21 cellular contexts compared by ENCODE assay signal in the genomic region with DNA sequence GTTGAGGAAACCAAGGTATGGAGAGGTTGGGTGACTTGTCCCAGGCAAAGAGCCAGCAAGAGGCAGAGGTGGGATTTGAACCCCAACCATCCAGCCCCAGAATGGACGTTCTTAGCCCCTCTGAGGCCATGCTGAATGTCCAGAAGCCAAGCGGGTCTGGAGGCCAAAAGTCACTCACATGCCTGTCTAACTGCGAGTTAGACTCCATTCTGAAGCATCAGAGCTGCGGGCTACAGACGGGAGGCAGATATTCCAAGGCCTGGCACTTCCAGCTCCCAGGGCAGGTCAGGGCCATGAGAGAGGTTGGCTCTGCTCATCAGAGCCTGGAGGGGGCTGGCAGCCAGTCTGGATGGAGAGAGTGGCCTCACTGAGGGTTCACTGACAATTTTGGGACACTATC.
A peak's percentile ranks its signal among the peaks of the same experiment; 100 is the strongest.
DNase-seq lines count a peak whose midpoint lies in the region; ATAC-seq, FAIRE-seq and TF ChIP-seq lines count a peak whose summit lies in the region.
"Had no signal": no experiment of that assay in that cellular context is flagged by ENCODE, and none has a peak within 500 bp of the region (broad histone marks: within the 10 kb centered on the region; RNA-seq: fewer than 3 reads in every experiment).

No MANE protein-coding gene starts in this region.

- H3K9me3 Mint-ChIP-seq in activated naive CD8-positive, alpha-beta T cell treated with anti-CD3 and anti-CD28 coated beads, Interleukin-2, amount 10 ng/mL, durations not matched to agents 7 days and 5 days = no peaks in the 10 kb centered on the region
- no peaks in the 10 kb centered on the region for H3K9me3 Mint-ChIP-seq in activated naive CD8-positive, alpha-beta T cell treated with anti-CD3 and anti-CD28 coated beads, Interleukin-2, amount 50 U/mL, for 24 hours
- H3K9me3 Mint-ChIP-seq in activated CD4-positive, alpha-beta T cell treated with anti-CD3 and anti-CD28 coated beads for 36 hours (ENCODE audit: low read depth) = no peaks in the 10 kb centered on the region
- H3K9me3 Mint-ChIP-seq: CD8-positive, alpha-beta memory T cell had no signal

- peak; percentile 5 for DNase-seq in activated naive CD8-positive, alpha-beta T cell treated with anti-CD3 and anti-CD28 coated beads, Interleukin-2, amount 10 ng/mL, durations not matched to agents 7 days and 5 days
- no peak for DNase-seq in activated naive CD8-positive, alpha-beta T cell treated with anti-CD3 and anti-CD28 coated beads, Interleukin-2, amount 50 U/mL, for 24 hours
- DNase-seq in Peyer's patch (peak in 2 of 3 donors; percentile 18 to 25), left lobe of liver (ENCODE audit: low spot score) (peak; percentile 42), suprapubic skin (ENCODE audit: low spot score in 2 of 2) (peak; percentile 21 to 39), urothelium cell line (ENCODE audit: low spot score) (no peak), OCI-M1 (lab: John Stamatoyannopoulos, UW) (no peak)
- DNase-seq in activated CD4-positive, alpha-beta T cell treated with anti-CD3 and anti-CD28 coated beads for 36 hours = no peak
- DNase-seq: CD8-positive, alpha-beta memory T cell; DMS79 treated with DMSO at 0.1 percent for 48 hours; IMR-90; Karpas-422; MG63; NCI-H1092 treated with DMSO at 0.1 percent for 48 hours; NCI-H2227 treated with DMSO at 0.1 percent for 48 hours; NCI-H524; SHP77 had no signal

- no peak for ATAC-seq in activated naive CD8-positive, alpha-beta T cell treated with anti-CD3 and anti-CD28 coated beads, Interleukin-2, amount 10 ng/mL, durations not matched to agents 7 days and 5 days (ENCODE audit: low read depth)
- ATAC-seq in activated naive CD8-positive, alpha-beta T cell treated with anti-CD3 and anti-CD28 coated beads, Interleukin-2, amount 50 U/mL, for 24 hours = no peak
- peak; percentile 25 for ATAC-seq in left lobe of liver
- no peak for ATAC-seq in activated CD4-positive, alpha-beta T cell treated with anti-CD3 and anti-CD28 coated beads for 36 hours
- ATAC-seq: GM23338, Panc1 had no signal

- TF ChIP-seq POLR2A in Peyer's patch (IDR thresholded peaks at IDR 0.05) (no peak), suprapubic skin (IDR thresholded peaks at IDR 0.05) (no peak)

- TF ChIP-seq CTCF in Peyer's patch (IDR thresholded peaks at IDR 0.05) (no peak), suprapubic skin (IDR thresholded peaks at IDR 0.05) (no peak)

- no peak for TF ChIP-seq EP300 in suprapubic skin (IDR thresholded peaks at IDR 0.05)

- intact Hi-C loops in activated CD4-positive, alpha-beta T cell treated with anti-CD3 and anti-CD28 coated beads for 36 hours (cut with DNase I, micrococcal nuclease) = no loop called here

- H3K4me3 ChIP-seq in Peyer's patch = no peak overlapping the region
- H3K4me3 ChIP-seq in suprapubic skin = no peak overlapping the region
- H3K4me3 ChIP-seq: BLaER1, GM23338, MG63 had no signal

- H3K36me3 ChIP-seq in Peyer's patch (no peaks in the 10 kb centered on the region), suprapubic skin (no peaks in the 10 kb centered on the region)
- H3K36me3 ChIP-seq: BLaER1, MG63 had no signal

- H3K27ac Mint-ChIP-seq in activated naive CD8-positive, alpha-beta T cell treated with anti-CD3 and anti-CD28 coated beads, Interleukin-2, amount 10 ng/mL, durations not matched to agents 7 days and 5 days = no peak overlapping the region
- no peak overlapping the region for H3K27ac Mint-ChIP-seq in activated naive CD8-positive, alpha-beta T cell treated with anti-CD3 and anti-CD28 coated beads, Interleukin-2, amount 50 U/mL, for 24 hours
- no peak overlapping the region for H3K27ac Mint-ChIP-seq in activated CD4-positive, alpha-beta T cell treated with anti-CD3 and anti-CD28 coated beads for 36 hours
- H3K27ac Mint-ChIP-seq: CD8-positive, alpha-beta memory T cell; GM23338 had no signal

- CTCF ChIA-PET in activated CD4-positive, alpha-beta T cell treated with anti-CD3 and anti-CD28 coated beads for 36 hours (lab: Charles Lee) = no interaction called here

- FAIRE-seq in urothelium cell line (lab: Jason Lieb, UNC) = no peak
- FAIRE-seq: A204.1 had no signal

- WGBS in suprapubic skin = 84% methylated on average over 4 of the region's 5 CpGs

- no peak overlapping the region for H3K27ac ChIP-seq in Peyer's patch
- no peak overlapping the region for H3K27ac ChIP-seq in suprapubic skin
- H3K27ac ChIP-seq: BLaER1 had no signal

- H3K9me3 ChIP-seq in Peyer's patch = no peaks in the 10 kb centered on the region
- H3K9me3 ChIP-seq in suprapubic skin = no peaks in the 10 kb centered on the region
- H3K9me3 ChIP-seq: BLaER1, MG63 had no signal

- no peaks in the 10 kb centered on the region for H3K27me3 Mint-ChIP-seq in activated naive CD8-positive, alpha-beta T cell treated with anti-CD3 and anti-CD28 coated beads, Interleukin-2, amount 10 ng/mL, durations not matched to agents 7 days and 5 days
- H3K27me3 Mint-ChIP-seq in activated naive CD8-positive, alpha-beta T cell treated with anti-CD3 and anti-CD28 coated beads, Interleukin-2, amount 50 U/mL, for 24 hours = peaks cover 5% of the 10 kb centered on the region
- H3K27me3 Mint-ChIP-seq in activated CD4-positive, alpha-beta T cell treated with anti-CD3 and anti-CD28 coated beads for 36 hours = peaks cover 14% of the 10 kb centered on the region

- no peaks in the 10 kb centered on the region for H3K27me3 ChIP-seq in Peyer's patch
- H3K27me3 ChIP-seq in suprapubic skin = peaks cover 19% of the 10 kb centered on the region
- H3K27me3 ChIP-seq: BLaER1, MG63 had no signal

- H3K36me3 Mint-ChIP-seq in activated naive CD8-positive, alpha-beta T cell treated with anti-CD3 and anti-CD28 coated beads, Interleukin-2, amount 10 ng/mL, durations not matched to agents 7 days and 5 days = no peaks in the 10 kb centered on the region
- H3K36me3 Mint-ChIP-seq in activated naive CD8-positive, alpha-beta T cell treated with anti-CD3 and anti-CD28 coated beads, Interleukin-2, amount 50 U/mL, for 24 hours (ENCODE audit: low read depth) = no peaks in the 10 kb centered on the region
- no peaks in the 10 kb centered on the region for H3K36me3 Mint-ChIP-seq in activated CD4-positive, alpha-beta T cell treated with anti-CD3 and anti-CD28 coated beads for 36 hours (ENCODE audit: low read depth)
- H3K36me3 Mint-ChIP-seq: CD8-positive, alpha-beta memory T cell had no signal

- H3K4me3 Mint-ChIP-seq in activated naive CD8-positive, alpha-beta T cell treated with anti-CD3 and anti-CD28 coated beads, Interleukin-2, amount 10 ng/mL, durations not matched to agents 7 days and 5 days = no peak overlapping the region
- no peak overlapping the region for H3K4me3 Mint-ChIP-seq in activated naive CD8-positive, alpha-beta T cell treated with anti-CD3 and anti-CD28 coated beads, Interleukin-2, amount 50 U/mL, for 24 hours
- no peak overlapping the region for H3K4me3 Mint-ChIP-seq in activated CD4-positive, alpha-beta T cell treated with anti-CD3 and anti-CD28 coated beads for 36 hours
- H3K4me3 Mint-ChIP-seq: CD8-positive, alpha-beta memory T cell; GM23338 had no signal

- H3K4me1 ChIP-seq in Peyer's patch (no peaks in the 10 kb centered on the region), suprapubic skin (no peaks in the 10 kb centered on the region)
- H3K4me1 ChIP-seq: BLaER1 had no signal

- POLR2A ChIA-PET in activated naive CD8-positive, alpha-beta T cell treated with anti-CD3 and anti-CD28 coated beads, Interleukin-2, amount 10 ng/mL, durations not matched to agents 7 days and 5 days (lab: Charles Lee) = no interaction called here
- POLR2A ChIA-PET in activated CD4-positive, alpha-beta T cell treated with anti-CD3 and anti-CD28 coated beads for 36 hours (lab: Charles Lee) = no interaction called here

- no peaks in the 10 kb centered on the region for H3K4me1 Mint-ChIP-seq in activated naive CD8-positive, alpha-beta T cell treated with anti-CD3 and anti-CD28 coated beads, Interleukin-2, amount 10 ng/mL, durations not matched to agents 7 days and 5 days
- H3K4me1 Mint-ChIP-seq in activated naive CD8-positive, alpha-beta T cell treated with anti-CD3 and anti-CD28 coated beads, Interleukin-2, amount 50 U/mL, for 24 hours = no peaks in the 10 kb centered on the region
- H3K4me1 Mint-ChIP-seq in activated CD4-positive, alpha-beta T cell treated with anti-CD3 and anti-CD28 coated beads for 36 hours = no peaks in the 10 kb centered on the region
- H3K4me1 Mint-ChIP-seq: CD8-positive, alpha-beta memory T cell; GM23338 had no signal

Comparison
In these comparisons a context has a peak if more than half of its experiments do, and no peak if none do; other contexts are left out.
1. DNase-seq: peak in activated naive CD8-positive, alpha-beta T cell treated with anti-CD3 and anti-CD28 coated beads, Interleukin-2, amount 10 ng/mL, durations not matched to agents 7 days and 5 days (single experiment), Peyer's patch (2 of 3), left lobe of liver (single experiment) and suprapubic skin (2 of 2); none in activated naive CD8-positive, alpha-beta T cell treated with anti-CD3 and anti-CD28 coated beads, Interleukin-2, amount 50 U/mL, for 24 hours (single experiment), urothelium cell line (single experiment), OCI-M1 (single experiment) and activated CD4-positive, alpha-beta T cell treated with anti-CD3 and anti-CD28 coated beads for 36 hours (single experiment).